In the genomic region with DNA sequence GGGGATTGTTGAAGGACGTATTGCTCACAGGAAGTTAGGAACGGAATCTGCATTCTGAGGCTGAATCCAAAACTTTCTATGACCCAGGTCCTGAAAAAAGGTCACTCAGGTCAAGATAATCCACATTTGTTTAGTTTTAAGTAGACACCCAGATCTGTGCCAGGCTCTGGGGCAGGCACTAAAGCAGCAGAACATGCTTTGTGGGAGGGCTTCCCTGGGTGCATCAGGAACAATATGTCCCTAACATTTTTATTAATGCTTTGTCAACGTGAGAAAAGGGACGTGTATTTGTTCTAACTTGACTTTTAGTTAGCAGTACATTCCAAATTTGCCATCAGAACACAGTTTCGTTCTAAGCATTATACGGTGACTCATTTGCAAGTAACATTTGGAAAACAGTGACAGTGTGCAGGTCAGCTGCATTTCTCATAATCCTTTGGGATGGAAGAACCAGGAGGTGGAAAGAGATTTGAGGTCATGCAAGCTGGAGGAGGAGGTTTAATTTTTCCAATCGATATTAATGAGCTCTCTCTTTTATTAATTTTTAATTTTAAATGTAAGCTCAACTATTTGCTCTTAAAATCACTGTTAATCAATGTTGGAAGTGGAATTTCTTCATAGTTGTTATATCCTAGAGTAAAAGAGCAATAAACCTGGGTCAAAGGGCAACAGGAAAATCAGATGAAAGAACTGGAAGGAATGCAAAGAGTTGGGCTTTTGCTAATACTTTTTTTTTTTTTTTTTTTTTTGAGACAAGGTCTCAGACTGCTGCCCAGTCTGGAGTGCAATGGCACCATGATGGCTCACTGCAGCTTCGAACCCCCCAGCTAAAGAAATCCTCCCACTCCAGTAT, we compare ENCODE assay signal across 30 cellular contexts. TPM values are rescaled to one million over a fixed set of nuclear protein-coding genes. Genes with fewer than 3 reads are reported as not detected.
DNase-seq lines count a peak whose midpoint lies in the region; ATAC-seq and TF ChIP-seq lines count a peak whose summit lies in the region.
"Had no signal": no experiment of that assay in that cellular context is flagged by ENCODE, and none has a peak within 500 bp of the region (broad histone marks: within the 10 kb centered on the region; RNA-seq: fewer than 3 reads in every experiment).

No MANE protein-coding gene starts in this region.

- TF ChIP-seq POLR2A in prostate gland (IDR thresholded peaks at IDR 0.05), result no peak

- intact Hi-C loops in prostate gland (cut with DNase I), result no loop called here

- no peak overlapping the region for H3K4me3 Mint-ChIP-seq in naive thymus-derived CD8-positive, alpha-beta T cell
- H3K4me3 Mint-ChIP-seq: activated B cell treated with CpG ODN at 0.5 μM for 24 hours; activated CD4-positive, alpha-beta memory T cell treated with anti-CD3 and anti-CD28 coated beads for 36 hours; activated naive CD8-positive, alpha-beta T cell treated with anti-CD3 and anti-CD28 coated beads, Interleukin-2, amount 50 U/mL, for 24 hours; stimulated activated memory B cell treated with anti-CD40 and anti-IgM and Interleukin-4, amounts not matched to agents 10 μg/mL and 1 μg/mL and 100 μg/mL, for 72 hours had no signal

- ATAC-seq in naive thymus-derived CD8-positive, alpha-beta T cell, result no peak
- ATAC-seq in GM19452 (IDR thresholded peaks at IDR 0.05; ENCODE audit: unreplicated experiment), result no peak
- ATAC-seq: activated naive CD8-positive, alpha-beta T cell treated with anti-CD3 and anti-CD28 coated beads, Interleukin-2, amount 50 U/mL, for 24 hours; stimulated activated memory B cell treated with anti-CD40 and anti-IgM and Interleukin-4, amounts not matched to agents 10 μg/mL and 1 μg/mL and 100 μg/mL, for 72 hours had no signal

- H3K9me3 Mint-ChIP-seq in naive thymus-derived CD8-positive, alpha-beta T cell, result no peaks in the 10 kb centered on the region
- H3K9me3 Mint-ChIP-seq: activated B cell treated with CpG ODN at 0.5 μM for 24 hours; activated CD4-positive, alpha-beta memory T cell treated with anti-CD3 and anti-CD28 coated beads for 36 hours; activated naive CD8-positive, alpha-beta T cell treated with anti-CD3 and anti-CD28 coated beads, Interleukin-2, amount 50 U/mL, for 24 hours; stimulated activated memory B cell treated with anti-CD40 and anti-IgM and Interleukin-4, amounts not matched to agents 10 μg/mL and 1 μg/mL and 100 μg/mL, for 72 hours had no signal

- 49% methylated on average over 8 of the region's 8 CpGs for WGBS in prostate gland

- in situ Hi-C loops in brain microvascular endothelial cell (cut with HindIII; ENCODE audit: low pct_ligation_motif_present, low sequenced_read_pairs), result no loop called here

- H3K4me3 ChIP-seq in adipocyte (ENCODE audit: low read length) (no peak overlapping the region), fibroblast of villous mesenchyme (ENCODE audit: low read depth, low read length) (no peak overlapping the region), prostate gland (no peak overlapping the region), brain microvascular endothelial cell (ENCODE audit: low read depth, low read length) (no peak overlapping the region)
- H3K4me3 ChIP-seq: spleen had no signal

- H3K9me3 ChIP-seq in adipocyte (ENCODE audit: control insufficient read depth, low read length) (no peaks in the 10 kb centered on the region), prostate gland (no peaks in the 10 kb centered on the region)
- H3K9me3 ChIP-seq: spleen had no signal

- DNase-seq in EH (ENCODE audit: low read depth), result peak; percentile 55
- peak; percentile 36 for DNase-seq in adipocyte (ENCODE audit: low read depth)
- peak; percentile 68 for DNase-seq in fibroblast of villous mesenchyme (ENCODE audit: low read depth)
- DNase-seq in prostate gland (ENCODE audit: low spot score), result peak; percentile 82
- DNase-seq in brain microvascular endothelial cell, result no peak
- no peak for DNase-seq in naive thymus-derived CD8-positive, alpha-beta T cell
- DNase-seq in superior temporal gyrus (ENCODE audit: extremely low spot score), result no peak
- DNase-seq: ACHN; activated B cell treated with CpG ODN at 0.5 μM for 24 hours; activated CD4-positive, alpha-beta memory T cell treated with anti-CD3 and anti-CD28 coated beads for 36 hours; activated effector memory CD4-positive, alpha-beta T cell treated with anti-CD3 and anti-CD28 coated beads, Interleukin-2, amount 50 U/mL, for 16 hours; activated naive CD8-positive, alpha-beta T cell treated with anti-CD3 and anti-CD28 coated beads, Interleukin-2, amount 50 U/mL, for 24 hours; activated T-cell treated with anti-CD3 and anti-CD28 coated beads for 4 hours; C1 segment of cervical spinal cord; DMS79 treated with DMSO at 0.1 percent for 48 hours; effector memory CD4-positive, alpha-beta T cell; H7; Kasumi-1; NCI-H1092; NCI-H2029; NCI-H2227 treated with DMSO at 0.1 percent for 48 hours; NCI-H748 treated with DMSO at 0.1 percent for 48 hours; spleen; stimulated activated CD4-positive, alpha-beta T cell treated with anti-CD3 and anti-CD28 coated beads, Interleukin-2, amount 100 ng/mL, for 48 hours; T-helper 9 cell had no signal

- H3K36me3 Mint-ChIP-seq in naive thymus-derived CD8-positive, alpha-beta T cell, result peaks cover 0 to 40% (median 24%) of the 10 kb centered on the region in 3 donors
- H3K36me3 Mint-ChIP-seq: activated CD4-positive, alpha-beta memory T cell treated with anti-CD3 and anti-CD28 coated beads for 36 hours; stimulated activated memory B cell treated with anti-CD40 and anti-IgM and Interleukin-4, amounts not matched to agents 10 μg/mL and 1 μg/mL and 100 μg/mL, for 72 hours had no signal

- TF ChIP-seq CTCF in fibroblast of villous mesenchyme (IDR thresholded peaks at IDR 0.05; ENCODE audit: insufficient read depth, low read depth, low read length) (no peak), prostate gland (IDR thresholded peaks at IDR 0.05) (no peak), brain microvascular endothelial cell (IDR thresholded peaks at IDR 0.05; ENCODE audit: low read depth, low read length, missing control alignments) (no peak)

- no peaks in the 10 kb centered on the region for H3K36me3 ChIP-seq in adipocyte (ENCODE audit: control insufficient read depth, insufficient read depth, low read length, severe bottlenecking)
- no peaks in the 10 kb centered on the region for H3K36me3 ChIP-seq in prostate gland
- no peaks in the 10 kb centered on the region for H3K36me3 ChIP-seq in brain microvascular endothelial cell (replicated peaks)
- H3K36me3 ChIP-seq: spleen had no signal

- H3K27me3 ChIP-seq in adipocyte (replicated peaks; ENCODE audit: control insufficient read depth, insufficient read depth, low read length) (no peaks in the 10 kb centered on the region), prostate gland (replicated peaks; ENCODE audit: insufficient read depth) (no peaks in the 10 kb centered on the region), brain microvascular endothelial cell (replicated peaks) (no peaks in the 10 kb centered on the region)

- H3K27ac ChIP-seq in prostate gland, result peak overlapping the region; percentile 4 to 9
- no peak overlapping the region for H3K27ac ChIP-seq in brain microvascular endothelial cell
- H3K27ac ChIP-seq: spleen had no signal

- no peaks in the 10 kb centered on the region for H3K27me3 Mint-ChIP-seq in naive thymus-derived CD8-positive, alpha-beta T cell
- H3K27me3 Mint-ChIP-seq: activated CD4-positive, alpha-beta memory T cell treated with anti-CD3 and anti-CD28 coated beads for 36 hours; activated naive CD8-positive, alpha-beta T cell treated with anti-CD3 and anti-CD28 coated beads, Interleukin-2, amount 50 U/mL, for 24 hours had no signal

- H3K4me1 ChIP-seq in adipocyte (ENCODE audit: control insufficient read depth, insufficient read depth, low read length) (peaks cover 30% of the 10 kb centered on the region), prostate gland (replicated peaks) (no peaks in the 10 kb centered on the region)
- H3K4me1 ChIP-seq: spleen had no signal

- H3K9ac ChIP-seq in adipocyte (ENCODE audit: low read length), result no peak overlapping the region

- no peak overlapping the region for H3K27ac Mint-ChIP-seq in naive thymus-derived CD8-positive, alpha-beta T cell
- H3K27ac Mint-ChIP-seq: activated B cell treated with CpG ODN at 0.5 μM for 24 hours; activated CD4-positive, alpha-beta memory T cell treated with anti-CD3 and anti-CD28 coated beads for 36 hours; activated naive CD8-positive, alpha-beta T cell treated with anti-CD3 and anti-CD28 coated beads, Interleukin-2, amount 50 U/mL, for 24 hours; stimulated activated memory B cell treated with anti-CD40 and anti-IgM and Interleukin-4, amounts not matched to agents 10 μg/mL and 1 μg/mL and 100 μg/mL, for 72 hours had no signal

- POLR2A ChIA-PET in naive thymus-derived CD8-positive, alpha-beta T cell (lab: Charles Lee), result no interaction called here

- peaks cover 0 to 3% (median 0%) of the 10 kb centered on the region in 4 donors for H3K4me1 Mint-ChIP-seq in naive thymus-derived CD8-positive, alpha-beta T cell
- H3K4me1 Mint-ChIP-seq: activated B cell treated with CpG ODN at 0.5 μM for 24 hours; stimulated activated memory B cell treated with anti-CD40 and anti-IgM and Interleukin-4, amounts not matched to agents 10 μg/mL and 1 μg/mL and 100 μg/mL, for 72 hours had no signal

RNA-seq across cellular contexts. Expression of a gene that starts 35.0 kb away (rescaled TPM):
- total RNA-seq in fibroblast of villous mesenchyme, result not detected in 2 replicates
- 1 to 10 TPM in 1 of 2 donors, not detected in 1; 2.7 TPM for total RNA-seq in prostate gland
- under 1 TPM in 1 of 2 experiments, not detected in 1; 0.55 TPM for total RNA-seq in naive thymus-derived CD8-positive, alpha-beta T cell
- polyA plus RNA-seq in naive thymus-derived CD8-positive, alpha-beta T cell, result not detected
- total RNA-seq: activated B cell treated with CpG ODN at 0.5 μM for 24 hours; activated CD4-positive, alpha-beta memory T cell treated with anti-CD3 and anti-CD28 coated beads for 36 hours; lung microvascular endothelial cell; renal cortical epithelial cell; temporal lobe had no signal
- polyA plus RNA-seq: spleen had no signal

RNA-seq across cellular contexts. Expression of a gene that starts 58.9 kb away (rescaled TPM):
- total RNA-seq in fibroblast of villous mesenchyme, result under 0.01 TPM in 1 of 2 replicates, not detected in the other
- total RNA-seq in prostate gland, result 1 to 10 TPM in 1 of 2 donors, not detected in 1; 1.6 TPM
- total RNA-seq in naive thymus-derived CD8-positive, alpha-beta T cell, result not detected
- polyA plus RNA-seq in naive thymus-derived CD8-positive, alpha-beta T cell, result under 1 TPM in 2 of 3 donors, not detected in 1; 0.09 to 0.19 TPM
- total RNA-seq: activated B cell treated with CpG ODN at 0.5 μM for 24 hours; activated CD4-positive, alpha-beta memory T cell treated with anti-CD3 and anti-CD28 coated beads for 36 hours; lung microvascular endothelial cell; renal cortical epithelial cell had no signal

Comparison
In these comparisons a context has a peak if more than half of its experiments do, and no peak if none do; other contexts are left out.
1. DNase-seq: peak in EH (single experiment), adipocyte (single experiment), fibroblast of villous mesenchyme (single experiment) and prostate gland (single experiment); none in brain microvascular endothelial cell (single experiment), naive thymus-derived CD8-positive, alpha-beta T cell (0 of 10) and superior temporal gyrus (single experiment).